1 cellular context compared by ENCODE assay signal in the genomic region with DNA sequence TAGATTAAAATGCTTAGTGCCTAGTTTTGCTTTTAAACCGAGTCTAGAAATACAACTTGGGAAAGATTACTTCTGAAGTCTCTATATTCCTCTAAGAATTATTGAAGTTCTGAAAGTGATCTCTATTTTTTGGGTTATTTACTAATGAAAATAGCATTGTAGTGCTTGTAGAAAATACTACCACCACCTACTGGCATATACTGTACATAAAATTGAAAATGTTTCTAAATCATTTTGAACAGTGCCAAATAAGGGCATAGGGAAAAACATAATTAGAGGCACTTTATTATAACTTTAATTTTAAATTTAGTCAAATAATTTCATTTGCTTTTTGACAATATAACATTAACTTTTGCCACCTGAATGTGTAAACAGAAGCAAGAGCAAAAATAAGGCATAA.
TF ChIP-seq lines count a peak whose summit lies in the region.

No MANE protein-coding gene starts in this region.

TF ChIP-seq in GM23338, 12 proteins besides CTCF, POLR2A, EP300 and RAD21 (continued from another document):
- TF ChIP-seq, protein P1, sequence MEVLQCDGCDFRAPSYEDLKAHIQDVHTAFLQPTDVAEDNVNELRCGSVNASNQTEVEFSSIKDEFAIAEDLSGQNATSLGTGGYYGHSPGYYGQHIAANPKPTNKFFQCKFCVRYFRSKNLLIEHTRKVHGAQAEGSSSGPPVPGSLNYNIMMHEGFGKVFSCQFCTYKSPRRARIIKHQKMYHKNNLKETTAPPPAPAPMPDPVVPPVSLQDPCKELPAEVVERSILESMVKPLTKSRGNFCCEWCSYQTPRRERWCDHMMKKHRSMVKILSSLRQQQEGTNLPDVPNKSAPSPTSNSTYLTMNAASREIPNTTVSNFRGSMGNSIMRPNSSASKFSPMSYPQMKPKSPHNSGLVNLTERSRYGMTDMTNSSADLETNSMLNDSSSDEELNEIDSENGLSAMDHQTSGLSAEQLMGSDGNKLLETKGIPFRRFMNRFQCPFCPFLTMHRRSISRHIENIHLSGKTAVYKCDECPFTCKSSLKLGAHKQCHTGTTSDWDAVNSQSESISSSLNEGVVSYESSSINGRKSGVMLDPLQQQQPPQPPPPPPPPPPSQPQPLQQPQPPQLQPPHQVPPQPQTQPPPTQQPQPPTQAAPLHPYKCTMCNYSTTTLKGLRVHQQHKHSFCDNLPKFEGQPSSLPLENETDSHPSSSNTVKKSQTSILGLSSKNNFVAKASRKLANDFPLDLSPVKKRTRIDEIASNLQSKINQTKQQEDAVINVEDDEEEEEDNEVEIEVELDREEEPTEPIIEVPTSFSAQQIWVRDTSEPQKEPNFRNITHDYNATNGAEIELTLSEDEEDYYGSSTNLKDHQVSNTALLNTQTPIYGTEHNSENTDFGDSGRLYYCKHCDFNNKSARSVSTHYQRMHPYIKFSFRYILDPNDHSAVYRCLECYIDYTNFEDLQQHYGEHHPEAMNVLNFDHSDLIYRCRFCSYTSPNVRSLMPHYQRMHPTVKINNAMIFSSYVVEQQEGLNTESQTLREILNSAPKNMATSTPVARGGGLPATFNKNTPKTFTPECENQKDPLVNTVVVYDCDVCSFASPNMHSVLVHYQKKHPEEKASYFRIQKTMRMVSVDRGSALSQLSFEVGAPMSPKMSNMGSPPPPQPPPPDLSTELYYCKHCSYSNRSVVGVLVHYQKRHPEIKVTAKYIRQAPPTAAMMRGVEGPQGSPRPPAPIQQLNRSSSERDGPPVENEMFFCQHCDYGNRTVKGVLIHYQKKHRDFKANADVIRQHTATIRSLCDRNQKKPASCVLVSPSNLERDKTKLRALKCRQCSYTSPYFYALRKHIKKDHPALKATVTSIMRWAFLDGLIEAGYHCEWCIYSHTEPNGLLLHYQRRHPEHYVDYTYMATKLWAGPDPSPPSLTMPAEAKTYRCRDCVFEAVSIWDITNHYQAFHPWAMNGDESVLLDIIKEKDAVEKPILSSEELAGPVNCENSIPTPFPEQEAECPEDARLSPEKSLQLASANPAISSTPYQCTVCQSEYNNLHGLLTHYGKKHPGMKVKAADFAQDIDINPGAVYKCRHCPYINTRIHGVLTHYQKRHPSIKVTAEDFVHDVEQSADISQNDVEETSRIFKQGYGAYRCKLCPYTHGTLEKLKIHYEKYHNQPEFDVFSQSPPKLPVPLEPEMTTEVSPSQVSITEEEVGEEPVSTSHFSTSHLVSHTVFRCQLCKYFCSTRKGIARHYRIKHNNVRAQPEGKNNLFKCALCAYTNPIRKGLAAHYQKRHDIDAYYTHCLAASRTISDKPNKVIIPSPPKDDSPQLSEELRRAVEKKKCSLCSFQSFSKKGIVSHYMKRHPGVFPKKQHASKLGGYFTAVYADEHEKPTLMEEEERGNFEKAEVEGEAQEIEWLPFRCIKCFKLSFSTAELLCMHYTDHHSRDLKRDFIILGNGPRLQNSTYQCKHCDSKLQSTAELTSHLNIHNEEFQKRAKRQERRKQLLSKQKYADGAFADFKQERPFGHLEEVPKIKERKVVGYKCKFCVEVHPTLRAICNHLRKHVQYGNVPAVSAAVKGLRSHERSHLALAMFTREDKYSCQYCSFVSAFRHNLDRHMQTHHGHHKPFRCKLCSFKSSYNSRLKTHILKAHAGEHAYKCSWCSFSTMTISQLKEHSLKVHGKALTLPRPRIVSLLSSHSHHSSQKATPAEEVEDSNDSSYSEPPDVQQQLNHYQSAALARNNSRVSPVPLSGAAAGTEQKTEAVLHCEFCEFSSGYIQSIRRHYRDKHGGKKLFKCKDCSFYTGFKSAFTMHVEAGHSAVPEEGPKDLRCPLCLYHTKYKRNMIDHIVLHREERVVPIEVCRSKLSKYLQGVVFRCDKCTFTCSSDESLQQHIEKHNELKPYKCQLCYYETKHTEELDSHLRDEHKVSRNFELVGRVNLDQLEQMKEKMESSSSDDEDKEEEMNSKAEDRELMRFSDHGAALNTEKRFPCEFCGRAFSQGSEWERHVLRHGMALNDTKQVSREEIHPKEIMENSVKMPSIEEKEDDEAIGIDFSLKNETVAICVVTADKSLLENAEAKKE (CRISPR knock-in tag; IDR thresholded peaks at IDR 0.05) = no peak
- TF ChIP-seq, protein P2, sequence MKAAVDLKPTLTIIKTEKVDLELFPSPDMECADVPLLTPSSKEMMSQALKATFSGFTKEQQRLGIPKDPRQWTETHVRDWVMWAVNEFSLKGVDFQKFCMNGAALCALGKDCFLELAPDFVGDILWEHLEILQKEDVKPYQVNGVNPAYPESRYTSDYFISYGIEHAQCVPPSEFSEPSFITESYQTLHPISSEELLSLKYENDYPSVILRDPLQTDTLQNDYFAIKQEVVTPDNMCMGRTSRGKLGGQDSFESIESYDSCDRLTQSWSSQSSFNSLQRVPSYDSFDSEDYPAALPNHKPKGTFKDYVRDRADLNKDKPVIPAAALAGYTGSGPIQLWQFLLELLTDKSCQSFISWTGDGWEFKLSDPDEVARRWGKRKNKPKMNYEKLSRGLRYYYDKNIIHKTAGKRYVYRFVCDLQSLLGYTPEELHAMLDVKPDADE (IDR thresholded peaks at IDR 0.05) = no peak
- no peak for TF ChIP-seq ZNF331 (CRISPR knock-in tag; IDR thresholded peaks at IDR 0.05; ENCODE audit: low read depth)
- no peak for TF ChIP-seq STAT1 (IDR thresholded peaks at IDR 0.05; ENCODE audit: unreplicated experiment)
